Comparison of ENCODE assay signal across 27 cellular contexts in the genomic region with DNA sequence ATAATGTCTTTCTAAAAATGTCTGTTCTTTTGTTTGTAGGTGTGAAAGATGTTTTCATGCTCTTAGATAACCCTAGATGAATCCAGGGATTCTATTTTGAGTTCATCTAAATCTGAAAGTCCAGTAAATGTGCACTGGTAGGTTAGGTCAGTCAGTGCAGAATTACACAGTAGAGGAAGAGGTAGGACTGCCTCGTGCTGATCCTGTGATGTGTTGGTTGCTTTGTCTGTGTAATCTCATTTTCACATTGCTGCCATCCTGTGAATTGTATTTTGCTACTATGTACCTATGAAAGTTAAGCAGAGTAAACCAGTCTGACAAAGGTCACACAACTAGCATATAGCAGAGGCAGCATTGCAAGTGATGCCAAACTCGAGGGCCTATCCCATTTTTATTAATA.
"Had no signal": no experiment of that assay in that cellular context is flagged by ENCODE, and none has a peak within 500 bp of the region (broad histone marks: within the 10 kb centered on the region; RNA-seq: fewer than 3 reads in every experiment).

No MANE protein-coding gene starts in this region.

- H3K27ac ChIP-seq: coronary artery, left lung, parathyroid adenoma, testis, vagina had no signal

- ATAC-seq: activated CD4-positive, alpha-beta T cell treated with anti-CD3 and anti-CD28 coated beads for 36 hours; left lung; mucosa of descending colon; sciatic nerve had no signal

- H3K79me2 ChIP-seq: parathyroid adenoma had no signal

- H3K9ac ChIP-seq: parathyroid adenoma had no signal

- H3K9me3 ChIP-seq: heart right ventricle, left lung, mucosa of descending colon, testis, vagina had no signal

- H3K27me3 ChIP-seq: heart right ventricle, left lung, testis, vagina had no signal

- H2AFZ ChIP-seq: parathyroid adenoma had no signal

- H3K4me3 ChIP-seq: coronary artery, heart right ventricle, left lung, mucosa of descending colon, testis, vagina had no signal

- FAIRE-seq: bronchial epithelial cell, keratinocyte, small intestine, TTC549 had no signal

- DNase-seq: activated CD4-positive, alpha-beta T cell treated with anti-CD3 and anti-CD28 coated beads for 36 hours; activated CD4-positive, alpha-beta T cell treated with anti-CD3 and anti-CD28 coated beads, Interleukin-2, amount 50 U/mL, for 4 hours; activated CD8-positive, alpha-beta memory T cell treated with anti-CD3 and anti-CD28 coated beads, Interleukin-2, amount 50 U/mL, for 48 hours; activated effector memory CD4-positive, alpha-beta T cell treated with Interleukin-2 at 50 U/mL for 16 hours; activated naive CD4-positive, alpha-beta T cell treated with anti-CD3 and anti-CD28 coated beads for 36 hours; activated naive CD8-positive, alpha-beta T cell treated with anti-CD3 and anti-CD28 coated beads, Interleukin-2, amount 10 ng/mL, durations not matched to agents 7 days and 5 days; activated T-cell treated with anti-CD3 and anti-CD28 coated beads, Interleukin-2, amount 50 U/mL, for 48 hours; amygdala; cerebellar nuclear complex; heart right ventricle; left lung; mucosa of descending colon; nephron progenitor cell; small intestine; stimulated activated CD4-positive, alpha-beta T cell treated with anti-CD3 and anti-CD28 coated beads, Interleukin-2, amount 100 ng/mL, for 48 hours; stimulated activated CD8-positive, alpha-beta memory T cell treated with anti-CD3 and anti-CD28 coated beads, Interleukin-4, amount 100 ng/mL, for 48 hours; stimulated activated naive CD4-positive, alpha-beta T cell; SW 1271; testis; trophoblast cell had no signal
